ENCODE assay signal across 8 cellular contexts in genomic region chr15:34721802-34722795, GRCh38. TPM values are rescaled to one million over a fixed set of nuclear protein-coding genes. Genes with fewer than 3 reads are reported as not detected.
A peak's percentile ranks its signal among the peaks of the same experiment; 100 is the strongest.
DNase-seq lines count a peak whose midpoint lies in the region; ATAC-seq and TF ChIP-seq lines count a peak whose summit lies in the region.

No MANE protein-coding gene starts in this region.

- intact Hi-C loops in breast epithelium (cut with DNase I; ENCODE audit: low total_unique reads): no loop called here

- ATAC-seq in HG02798 (IDR thresholded peaks at IDR 0.05; ENCODE audit: poor library complexity, unreplicated experiment): no peak
- no peak for ATAC-seq in activated naive CD4-positive, alpha-beta T cell treated with anti-CD3 and anti-CD28 coated beads, Interleukin-2, amount 50 U/mL, for 72 hours

- H3K36me3 Mint-ChIP-seq in activated naive CD4-positive, alpha-beta T cell treated with anti-CD3 and anti-CD28 coated beads, Interleukin-2, amount 50 U/mL, for 72 hours: no peaks in the 10 kb centered on the region

- H3K4me3 ChIP-seq in AG10803 (ENCODE audit: low read length) (peak overlapping the region; percentile 34), breast epithelium (peak overlapping the region; percentile 19 to 51 (median 20))

- DNase-seq in AG10803 (ENCODE audit: low read depth) (peak; percentile 92), NCI-H1694 (lab: John Stamatoyannopoulos, UW) (peak; percentile 37), breast epithelium (ENCODE audit: low spot score in 2 of 2) (no peak), islet precursor cell (peak; percentile 98), stromal cell of bone marrow (ENCODE audit: low read depth) (peak; percentile 47), T-helper 2 cell (no peak)
- DNase-seq in activated naive CD4-positive, alpha-beta T cell treated with anti-CD3 and anti-CD28 coated beads, Interleukin-2, amount 50 U/mL, for 72 hours (ENCODE audit: low spot score in 2 of 2): no peak

- no peak overlapping the region for H3K27ac Mint-ChIP-seq in activated naive CD4-positive, alpha-beta T cell treated with anti-CD3 and anti-CD28 coated beads, Interleukin-2, amount 50 U/mL, for 72 hours

- H3K9me3 ChIP-seq in breast epithelium: no peaks in the 10 kb centered on the region

- H3K36me3 ChIP-seq in breast epithelium: no peaks in the 10 kb centered on the region

- peaks cover 0 to 22% of the 10 kb centered on the region in 2 donors for H3K27me3 ChIP-seq in breast epithelium

- TF ChIP-seq CTCF in AG10803 (conservative IDR thresholded peaks at IDR 0.05; ENCODE audit: low read length): peak; percentile 38
- no peak for TF ChIP-seq CTCF in breast epithelium (IDR thresholded peaks at IDR 0.05)

- H3K4me1 ChIP-seq in breast epithelium: no peaks in the 10 kb centered on the region

- H3K9me3 Mint-ChIP-seq in activated naive CD4-positive, alpha-beta T cell treated with anti-CD3 and anti-CD28 coated beads, Interleukin-2, amount 50 U/mL, for 72 hours: no peaks in the 10 kb centered on the region

- no peak overlapping the region for H3K27ac ChIP-seq in breast epithelium

- no peak for TF ChIP-seq POLR2A in breast epithelium (IDR thresholded peaks at IDR 0.05)

RNA-seq across cellular contexts. Expression of gene GJD2, which starts 32.7 kb away (rescaled TPM):
- total RNA-seq in breast epithelium: not detected
- total RNA-seq in activated naive CD4-positive, alpha-beta T cell treated with anti-CD3 and anti-CD28 coated beads, Interleukin-2, amount 50 U/mL, for 72 hours: not detected

Comparison
In these comparisons a context has a peak if more than half of its experiments do, and no peak if none do; other contexts are left out.
1. DNase-seq: peak in AG10803 (single experiment), NCI-H1694 (single experiment), islet precursor cell (single experiment) and stromal cell of bone marrow (single experiment); none in breast epithelium (0 of 2), activated naive CD4-positive, alpha-beta T cell treated with anti-CD3 and anti-CD28 coated beads, Interleukin-2, amount 50 U/mL, for 72 hours (0 of 2) and T-helper 2 cell (0 of 5).